24 cellular contexts compared by ENCODE assay signal in the genomic region with DNA sequence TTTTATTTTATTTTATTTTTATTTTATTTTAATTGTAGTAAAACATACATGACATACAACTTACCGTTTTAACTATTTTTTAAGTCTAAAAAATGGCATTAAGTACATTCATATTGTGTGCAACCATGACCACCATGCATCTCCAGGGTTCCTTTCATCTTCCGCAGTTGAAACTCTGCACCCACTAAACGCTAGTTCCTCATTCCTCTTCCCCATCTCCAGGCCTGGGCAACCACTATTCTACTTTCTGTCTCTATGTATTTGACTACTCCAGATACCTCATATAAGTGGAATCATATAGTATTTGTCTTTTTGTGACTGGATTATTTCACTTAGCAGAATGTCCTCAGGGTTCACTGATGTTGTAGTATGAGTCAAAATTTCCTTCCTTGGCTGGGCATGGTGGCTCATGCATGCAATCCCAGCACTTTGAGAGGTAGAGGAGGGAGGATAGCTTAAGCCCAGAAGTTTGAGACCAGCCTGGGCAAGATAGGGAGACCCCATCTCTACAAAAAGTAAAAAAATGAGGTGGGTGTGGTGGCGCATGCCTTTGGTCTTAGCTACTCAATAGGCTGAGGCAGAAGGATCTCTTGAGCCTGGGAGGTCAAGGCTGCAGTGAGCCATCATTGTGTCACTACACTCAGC.
"Had no signal": no experiment of that assay in that cellular context is flagged by ENCODE, and none has a peak within 500 bp of the region (broad histone marks: within the 10 kb centered on the region; RNA-seq: fewer than 3 reads in every experiment).

No MANE protein-coding gene starts in this region.

- H3K27ac ChIP-seq: ascending aorta, breast epithelium, coronary artery, gastrocnemius medialis, tibial nerve, vagina had no signal

- H3K36me3 ChIP-seq: ascending aorta, breast epithelium, gastrocnemius medialis, tibial nerve, vagina had no signal

- H3K4me3 ChIP-seq: ascending aorta, breast epithelium, coronary artery, gastrocnemius medialis, lung, tibial nerve, vagina had no signal

- H3K4me3 Mint-ChIP-seq: nephron progenitor cell had no signal

- H3K9me3 ChIP-seq: ascending aorta, breast epithelium, gastrocnemius medialis, tibial nerve, vagina had no signal

- H3K27me3 ChIP-seq: ascending aorta, breast epithelium, gastrocnemius medialis, tibial nerve, vagina had no signal

- H3K27ac Mint-ChIP-seq: nephron progenitor cell had no signal

- ATAC-seq: activated CD4-positive, CD25-positive, alpha-beta regulatory T cell treated with anti-CD3 and anti-CD28 coated beads, Interleukin-2, amount 50 U/mL, for 24 hours; gastrocnemius medialis; left lobe of liver; stimulated activated naive CD8-positive, alpha-beta T cell treated with anti-CD3 and anti-CD28 coated beads, Interleukin-15, Interleukin-2, amounts not matched to agents 100 U/mL and 50 U/mL, for 24 hours had no signal

- H3K4me1 ChIP-seq: ascending aorta, breast epithelium, gastrocnemius medialis had no signal

- DNase-seq: activated CD4-positive, alpha-beta T cell treated with anti-CD3 and anti-CD28 coated beads, Interleukin-2, amount 50 U/mL, for 1 hour; activated CD8-positive, alpha-beta memory T cell treated with anti-CD3 and anti-CD28 coated beads for 24 hours; activated CD8-positive, alpha-beta memory T cell treated with anti-CD3 and anti-CD28 coated beads, Interleukin-2, amount 50 U/mL, for 48 hours; activated effector memory CD4-positive, alpha-beta T cell treated with Interleukin-2 at 50 U/mL for 16 hours; activated naive CD4-positive, alpha-beta T cell treated with anti-CD3 and anti-CD28 coated beads, Interleukin-2, amount 50 U/mL, for 16 hours; activated T-cell treated with anti-CD3 and anti-CD28 coated beads, Interleukin-2, amount 50 U/mL, for 48 hours; gastrocnemius medialis; head of caudate nucleus; kidney; nephron progenitor cell; nucleus accumbens; posterior cingulate gyrus; retina; stimulated activated naive CD8-positive, alpha-beta T cell treated with anti-CD3 and anti-CD28 coated beads, Interleukin-15, Interleukin-2, amounts not matched to agents 100 U/mL and 50 U/mL, for 24 hours; substantia nigra; T-helper 9 cell had no signal

- H3K9me3 Mint-ChIP-seq: nephron progenitor cell had no signal
